Comparison of ENCODE assay signal across 16 cellular contexts in genomic region chr2:121182520-121182919, GRCh38.
DNase-seq lines count a peak whose midpoint lies in the region; ATAC-seq and TF ChIP-seq lines count a peak whose summit lies in the region.
"Had no signal": no experiment of that assay in that cellular context is flagged by ENCODE, and none has a peak within 500 bp of the region (broad histone marks: within the 10 kb centered on the region; RNA-seq: fewer than 3 reads in every experiment).

No MANE protein-coding gene starts in this region.

- BruUV-seq in MCF 10A (replicated peaks; lab: Mats Ljungman, UMichigan), result no TSS peak

- DNase-seq in MCF 10A (ENCODE audit: unreplicated experiment) (peak; percentile 34), breast epithelium (ENCODE audit: low spot score in 2 of 2) (no peak), foreskin keratinocyte (peak in 1 of 2 donors; percentile 39), renal cortical epithelial cell (ENCODE audit: low read depth) (peak; percentile 59), nephron progenitor cell (no peak), inferior parietal cortex (ENCODE audit: extremely low spot score) (no peak)
- DNase-seq: CD8-positive, alpha-beta T cell; COR-L47; DMS153; DMS79 treated with DMSO at 0.1 percent for 48 hours; EL; GOT3; H9 had no signal

- H3K4me3 Mint-ChIP-seq in MCF 10A (ENCODE audit: unreplicated experiment) (no peak overlapping the region), nephron progenitor cell (no peak overlapping the region)
- H3K4me3 Mint-ChIP-seq: CD14-positive monocyte; CD8-positive, alpha-beta T cell; H9 had no signal

- no peak overlapping the region for H3K4me3 ChIP-seq in breast epithelium

- H3K27me3 Mint-ChIP-seq in MCF 10A (ENCODE audit: insufficient read depth, unreplicated experiment) (no peaks in the 10 kb centered on the region), nephron progenitor cell (ENCODE audit: low read depth, poor library complexity) (peaks cover 36% of the 10 kb centered on the region)

- H3K27ac Mint-ChIP-seq in MCF 10A (ENCODE audit: low read depth, unreplicated experiment), result peak overlapping the region; percentile 82
- H3K27ac Mint-ChIP-seq in nephron progenitor cell, result no peak overlapping the region
- H3K27ac Mint-ChIP-seq: CD8-positive, alpha-beta T cell; H9 had no signal

- ATAC-seq in foreskin keratinocyte, result peak; percentile 2
- no peak for ATAC-seq in HG02610 (IDR thresholded peaks at IDR 0.05; ENCODE audit: unreplicated experiment)
- ATAC-seq: CD8-positive, alpha-beta T cell had no signal

- peaks cover 0 to 6% of the 10 kb centered on the region in 2 donors for H3K4me1 ChIP-seq in breast epithelium
- H3K4me1 ChIP-seq in foreskin keratinocyte, result peaks cover 10% of the 10 kb centered on the region

- H3K27ac ChIP-seq in breast epithelium (peak overlapping the region in 1 of 2 donors; percentile 42), foreskin keratinocyte (no peak overlapping the region)
- H3K27ac ChIP-seq: 22Rv1 had no signal

- CTCF ChIA-PET in MCF 10A (lab: Yijun Ruan, JAX), result no interaction called here

- no peaks in the 10 kb centered on the region for H3K36me3 ChIP-seq in breast epithelium

- H3K4me1 Mint-ChIP-seq in MCF 10A (ENCODE audit: insufficient read depth, unreplicated experiment) (peaks cover 35% of the 10 kb centered on the region), nephron progenitor cell (peaks cover 7% of the 10 kb centered on the region)
- H3K4me1 Mint-ChIP-seq: H9 had no signal

- TF ChIP-seq CTCF in MCF 10A (IDR thresholded peaks at IDR 0.05; ENCODE audit: unreplicated experiment), result no peak
- no peak for TF ChIP-seq CTCF in breast epithelium (IDR thresholded peaks at IDR 0.05)
- no peak for TF ChIP-seq CTCF in foreskin keratinocyte (conservative IDR thresholded peaks at IDR 0.05)
- no peak for TF ChIP-seq CTCF in nephron progenitor cell (IDR thresholded peaks at IDR 0.05)

- no peaks in the 10 kb centered on the region for H3K27me3 ChIP-seq in breast epithelium
- no peaks in the 10 kb centered on the region for H3K27me3 ChIP-seq in foreskin keratinocyte

- no peaks in the 10 kb centered on the region for H3K9me3 ChIP-seq in breast epithelium

- intact Hi-C loops in MCF 10A (cut with micrococcal nuclease), result no loop called here
- intact Hi-C loops in breast epithelium (cut with DNase I; ENCODE audit: low total_unique reads), result no loop called here

- H3K36me3 Mint-ChIP-seq in MCF 10A (ENCODE audit: insufficient read depth, unreplicated experiment) (no peaks in the 10 kb centered on the region), nephron progenitor cell (ENCODE audit: low read depth) (no peaks in the 10 kb centered on the region)
- H3K36me3 Mint-ChIP-seq: CD14-positive monocyte; CD8-positive, alpha-beta T cell had no signal

- POLR2A ChIA-PET in MCF 10A (lab: Yijun Ruan, JAX), result interaction anchor here (0.9 to 4.7 kb wide), 4 partner anchors 13 to 23 kb away, joined by 3 to 54 read pairs (median 4); no protein-coding TSS in a partner anchor

- no peaks in the 10 kb centered on the region for H3K9me3 Mint-ChIP-seq in MCF 10A (ENCODE audit: unreplicated experiment)
- no peaks in the 10 kb centered on the region for H3K9me3 Mint-ChIP-seq in nephron progenitor cell
- H3K9me3 Mint-ChIP-seq: CD8-positive, alpha-beta T cell; H9 had no signal

- TF ChIP-seq POLR2A in breast epithelium (IDR thresholded peaks at IDR 0.05), result no peak

Comparison
In these comparisons a context has a peak if more than half of its experiments do, and no peak if none do; other contexts are left out.
1. DNase-seq: peak in MCF 10A (single experiment) and renal cortical epithelial cell (single experiment); none in breast epithelium (0 of 2), nephron progenitor cell (single experiment) and inferior parietal cortex (single experiment).